ENCODE assay signal across 8 cellular contexts in the genomic region with DNA sequence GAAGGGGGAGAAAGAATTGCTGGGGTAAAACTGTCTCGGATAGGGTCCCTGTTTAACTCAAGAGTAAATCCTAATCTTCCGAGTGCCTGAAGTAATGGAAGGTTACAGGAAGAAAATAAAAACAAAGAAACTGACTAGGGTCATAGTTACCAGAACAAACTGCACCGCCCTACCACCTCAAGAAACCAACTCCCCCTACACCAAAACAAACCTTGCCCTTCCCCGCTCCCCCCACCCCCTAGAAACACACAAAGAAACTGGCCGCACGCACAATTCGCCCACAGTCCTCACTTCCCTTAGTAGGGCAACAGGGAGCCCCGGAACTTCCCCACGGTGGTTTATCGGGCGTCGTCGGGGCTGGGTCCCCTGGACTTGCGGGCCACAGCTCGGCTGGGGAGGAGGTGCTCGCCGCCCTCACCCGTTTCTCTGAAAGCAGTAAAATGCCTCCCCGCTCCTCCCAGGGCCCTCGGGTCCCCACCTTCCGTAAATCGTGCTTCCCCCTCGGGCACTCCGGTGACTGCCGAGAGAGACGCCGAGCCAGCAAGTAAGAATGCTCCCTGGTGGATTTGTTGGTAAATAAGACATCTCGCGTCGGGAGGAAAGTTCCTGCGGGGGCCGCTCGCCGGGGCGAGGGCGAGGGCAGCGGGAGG. TPM values are rescaled to one million over a fixed set of nuclear protein-coding genes. Genes with fewer than 3 reads are reported as not detected.
DNase-seq lines count a peak whose midpoint lies in the region; ATAC-seq and TF ChIP-seq lines count a peak whose summit lies in the region.

No MANE protein-coding gene starts in this region.

- H3K9me3 ChIP-seq in AG04450 (ENCODE audit: control insufficient read depth, insufficient read depth, low read length) (peaks cover 3% of the 10 kb centered on the region; the same call in 1 of the 2 replicates), iPS-18c (ENCODE audit: control insufficient read depth, insufficient read depth, low read length) (peaks cover 3% of the 10 kb centered on the region)

- no peaks in the 10 kb centered on the region for H3K27me3 ChIP-seq in AG04450 (ENCODE audit: control insufficient read depth, insufficient read depth, low read length)

- POLR2A ChIA-PET in AG04450 (lab: Yijun Ruan, JAX), result interaction anchor here (0.8 kb wide), 1 partner anchor 195 kb away, joined by 4 read pairs; no protein-coding TSS in a partner anchor

- peak overlapping the region; percentile 94 for H3K4me3 ChIP-seq in AG04450 (ENCODE audit: low read depth, low read length)
- H3K4me3 ChIP-seq in iPS-18c (ENCODE audit: insufficient read depth, low read depth, low read length), result peak overlapping the region; percentile 94

- CTCF ChIA-PET in AG04450 (lab: Charles Lee), result interaction anchor here (1.4 kb wide), 1 partner anchor 52 kb away, joined by 6 read pairs; no protein-coding TSS in a partner anchor

- TF ChIP-seq CTCF in AG04450 (IDR thresholded peaks at IDR 0.05; ENCODE audit: low read depth, low read length), result no peak

- H3K27ac ChIP-seq in AG04450 (ENCODE audit: low read depth, low read length), result peak overlapping the region; percentile 77

- peak; percentile 20 for ATAC-seq in GM18873 (IDR thresholded peaks at IDR 0.05; ENCODE audit: low FRiP score, unreplicated experiment)
- peak; percentile 18 for ATAC-seq in HG03196 (IDR thresholded peaks at IDR 0.05; ENCODE audit: unreplicated experiment)

- no peak for DNase-seq in AG04450 (ENCODE audit: low read depth, low spot score)
- DNase-seq in SIG-M5 (lab: John Stamatoyannopoulos, UW), result peak; percentile 43
- DNase-seq in activated naive CD8-positive, alpha-beta T cell treated with anti-CD3 and anti-CD28 coated beads, Interleukin-2, amount 50 U/mL, for 16 hours (ENCODE audit: low read depth, low spot score), result peak; percentile 9
- peak; percentile 19 to 33 (median 28) for DNase-seq in stimulated activated CD4-positive, alpha-beta T cell treated with anti-CD3 and anti-CD28 coated beads, Interleukin-1b, Interleukin-23, amount 100 ng/mL, for 24 hours (ENCODE audit: low read depth in 4 of 4, low spot score in 1 of 4)
- no peak for DNase-seq in ecto neural progenitor cell (ENCODE audit: low spot score)

RNA-seq across cellular contexts. Expression of gene SINHCAF, which starts 2.4 kb away (rescaled TPM):
- 22.8 and 31.6 TPM in 2 replicates for polyA plus RNA-seq in AG04450 (2011; rRNA removed)
- 8.9 and 20.7 TPM in 2 replicates for polyA minus RNA-seq in AG04450 (2011; rRNA and poly(A)+ RNA removed)

Comparison
In these comparisons a context has a peak if more than half of its experiments do, and no peak if none do; other contexts are left out.
1. DNase-seq: peak in SIG-M5 (single experiment), activated naive CD8-positive, alpha-beta T cell treated with anti-CD3 and anti-CD28 coated beads, Interleukin-2, amount 50 U/mL, for 16 hours (single experiment) and stimulated activated CD4-positive, alpha-beta T cell treated with anti-CD3 and anti-CD28 coated beads, Interleukin-1b, Interleukin-23, amount 100 ng/mL, for 24 hours (4 of 4); none in AG04450 (single experiment) and ecto neural progenitor cell (single experiment).